ENCODE assay signal across 17 cellular contexts in the genomic region with DNA sequence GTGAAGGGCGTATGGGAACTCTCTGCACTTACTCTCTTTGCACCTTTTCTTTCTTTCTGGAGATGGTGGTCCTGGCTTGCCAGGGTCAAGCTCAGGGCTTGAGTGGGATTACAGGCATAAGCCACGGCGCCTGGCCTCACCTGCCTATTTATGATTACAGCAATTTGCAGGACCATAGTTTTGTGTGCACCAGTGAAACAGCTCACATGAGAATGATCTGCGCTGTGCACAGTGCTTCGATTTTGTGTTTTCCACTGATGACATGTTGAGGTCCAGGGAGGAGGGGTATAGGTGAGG. TPM values are rescaled to one million over a fixed set of nuclear protein-coding genes. Genes with fewer than 3 reads are reported as not detected.
A peak's percentile ranks its signal among the peaks of the same experiment; 100 is the strongest.
DNase-seq lines count a peak whose midpoint lies in the region; ATAC-seq and TF ChIP-seq lines count a peak whose summit lies in the region.
"Had no signal": no experiment of that assay in that cellular context is flagged by ENCODE, and none has a peak within 500 bp of the region (broad histone marks: within the 10 kb centered on the region; RNA-seq: fewer than 3 reads in every experiment).

No MANE protein-coding gene starts in this region.

- H3K27me3 ChIP-seq in spleen (replicated peaks in 1 of 7) = no peaks in the 10 kb centered on the region
- H3K27me3 ChIP-seq in GM23338 (ENCODE audit: insufficient read depth) = no peaks in the 10 kb centered on the region
- H3K27me3 ChIP-seq: Peyer's patch had no signal

- no peaks in the 10 kb centered on the region for H3F3A ChIP-seq in GM23338 (replicated peaks; ENCODE audit: low read depth)

- H3K4me2 ChIP-seq in GM23338 = no peak overlapping the region

- no peaks in the 10 kb centered on the region for H3K27me3 Mint-ChIP-seq in activated CD4-positive, alpha-beta T cell treated with anti-CD3 and anti-CD28 coated beads for 36 hours
- peaks cover 2 to 5% of the 10 kb centered on the region in 2 donors for H3K27me3 Mint-ChIP-seq in natural killer cell treated with Interleukin-12 subunit alpha and Interleukin-12 subunit beta and Interleukin-15 and Interleukin-18, amount 100 ng/mL, for 72 hours
- H3K27me3 Mint-ChIP-seq in natural killer cell (ENCODE audit: low read depth in 2 of 2) (peaks cover 0 to 4% of the 10 kb centered on the region in 2 donors), GM23338 (ENCODE audit: insufficient read depth, low read depth, poor library complexity) (peaks cover 6% of the 10 kb centered on the region)
- peaks cover 7% of the 10 kb centered on the region for H3K27me3 Mint-ChIP-seq in activated CD8-positive, alpha-beta T cell treated with anti-CD3 and anti-CD28 coated beads, Interleukin-2, amount 10 ng/mL, durations not matched to agents 7 days and 5 days (ENCODE audit: low read depth)
- H3K27me3 Mint-ChIP-seq: IgD-negative memory B cell had no signal

- no peaks in the 10 kb centered on the region for H3K36me3 ChIP-seq in spleen
- H3K36me3 ChIP-seq in GM23338 (ENCODE audit: insufficient read depth) = no peaks in the 10 kb centered on the region
- H3K36me3 ChIP-seq: HAP-1, Peyer's patch had no signal

- POLR2A ChIA-PET in activated CD4-positive, alpha-beta T cell treated with anti-CD3 and anti-CD28 coated beads for 36 hours (lab: Charles Lee) = no interaction called here
- POLR2A ChIA-PET in activated CD8-positive, alpha-beta T cell treated with anti-CD3 and anti-CD28 coated beads, Interleukin-2, amount 10 ng/mL, durations not matched to agents 7 days and 5 days (lab: Charles Lee) = interaction anchor here (0.6 kb wide), 1 partner anchor 25 kb away, joined by 3 read pairs; no protein-coding TSS in a partner anchor

- H3K36me3 Mint-ChIP-seq in activated CD4-positive, alpha-beta T cell treated with anti-CD3 and anti-CD28 coated beads for 36 hours (ENCODE audit: low read depth) = no peaks in the 10 kb centered on the region
- no peaks in the 10 kb centered on the region for H3K36me3 Mint-ChIP-seq in natural killer cell treated with Interleukin-12 subunit alpha and Interleukin-12 subunit beta and Interleukin-15 and Interleukin-18, amount 100 ng/mL, for 72 hours
- no peaks in the 10 kb centered on the region for H3K36me3 Mint-ChIP-seq in natural killer cell
- peaks cover 6% of the 10 kb centered on the region for H3K36me3 Mint-ChIP-seq in activated CD8-positive, alpha-beta T cell treated with anti-CD3 and anti-CD28 coated beads, Interleukin-2, amount 10 ng/mL, durations not matched to agents 7 days and 5 days (ENCODE audit: low read depth)
- H3K36me3 Mint-ChIP-seq in GM23338 (ENCODE audit: low read depth) = no peaks in the 10 kb centered on the region

- no peaks in the 10 kb centered on the region for H3K9me3 Mint-ChIP-seq in activated CD4-positive, alpha-beta T cell treated with anti-CD3 and anti-CD28 coated beads for 36 hours (ENCODE audit: low read depth)
- H3K9me3 Mint-ChIP-seq in natural killer cell treated with Interleukin-12 subunit alpha and Interleukin-12 subunit beta and Interleukin-15 and Interleukin-18, amount 100 ng/mL, for 72 hours = no peaks in the 10 kb centered on the region
- H3K9me3 Mint-ChIP-seq in natural killer cell (no peaks in the 10 kb centered on the region), GM23338 (no peaks in the 10 kb centered on the region)
- peaks cover 5% of the 10 kb centered on the region for H3K9me3 Mint-ChIP-seq in activated CD8-positive, alpha-beta T cell treated with anti-CD3 and anti-CD28 coated beads, Interleukin-2, amount 10 ng/mL, durations not matched to agents 7 days and 5 days (ENCODE audit: insufficient read depth)

- TF ChIP-seq CTCF in natural killer cell (IDR thresholded peaks at IDR 0.05) (no peak), spleen (IDR thresholded peaks at IDR 0.05 in 8 of 11, conservative IDR thresholded peaks at IDR 0.05 in 3 of 11) (no peak), GM23338 (conservative IDR thresholded peaks at IDR 0.05; ENCODE audit: low read depth in 2 of 2) (no peak)

- intact Hi-C loops in activated CD4-positive, alpha-beta T cell treated with anti-CD3 and anti-CD28 coated beads for 36 hours (cut with DNase I, micrococcal nuclease) = no loop called here
- intact Hi-C loops in natural killer cell (cut with micrococcal nuclease) = loop anchor here (5.0 kb wide), 1 partner anchor 41 kb away; no protein-coding TSS in a partner anchor
- intact Hi-C loops in spleen (cut with DNase I; ENCODE audit: low total_unique reads) = no loop called here

- 65 to 90% (median 73%) methylated on average over 5 of the region's 5 CpGs for WGBS in spleen, 5 donors

- H3K27ac ChIP-seq in spleen (peak overlapping the region in 6 of 8 donors; percentile 5 to 90 (median 82)), GM23338 (ENCODE audit: low read depth) (no peak overlapping the region)
- H3K27ac ChIP-seq: Peyer's patch had no signal

- no peak for ATAC-seq in activated CD4-positive, alpha-beta T cell treated with anti-CD3 and anti-CD28 coated beads for 36 hours
- no peak for ATAC-seq in natural killer cell treated with Interleukin-12 subunit alpha and Interleukin-12 subunit beta and Interleukin-15 and Interleukin-18, amount 100 ng/mL, for 72 hours
- ATAC-seq in natural killer cell (no peak), GM23338 (no peak), GM21526 (IDR thresholded peaks at IDR 0.05; ENCODE audit: low FRiP score, unreplicated experiment) (no peak)
- no peak for ATAC-seq in activated CD8-positive, alpha-beta T cell treated with anti-CD3 and anti-CD28 coated beads, Interleukin-2, amount 10 ng/mL, durations not matched to agents 7 days and 5 days

- H3K4me3 ChIP-seq in spleen (no peak overlapping the region), GM23338 (no peak overlapping the region)
- H3K4me3 ChIP-seq: HAP-1, Peyer's patch had no signal

- no peak overlapping the region for H3K4me3 Mint-ChIP-seq in activated CD4-positive, alpha-beta T cell treated with anti-CD3 and anti-CD28 coated beads for 36 hours
- H3K4me3 Mint-ChIP-seq in natural killer cell treated with Interleukin-12 subunit alpha and Interleukin-12 subunit beta and Interleukin-15 and Interleukin-18, amount 100 ng/mL, for 72 hours = peak overlapping the region; percentile 22
- H3K4me3 Mint-ChIP-seq in natural killer cell = no peak overlapping the region
- no peak overlapping the region for H3K4me3 Mint-ChIP-seq in activated CD8-positive, alpha-beta T cell treated with anti-CD3 and anti-CD28 coated beads, Interleukin-2, amount 10 ng/mL, durations not matched to agents 7 days and 5 days
- H3K4me3 Mint-ChIP-seq in GM23338 = no peak overlapping the region

- no peak for DNase-seq in activated CD4-positive, alpha-beta T cell treated with anti-CD3 and anti-CD28 coated beads for 36 hours
- no peak for DNase-seq in activated CD4-positive, alpha-beta T cell treated with anti-CD3 and anti-CD28 coated beads, Interleukin-2, amount 50 U/mL, for 1 hour
- no peak for DNase-seq in natural killer cell treated with Interleukin-12 subunit alpha and Interleukin-12 subunit beta and Interleukin-15 and Interleukin-18, amount 100 ng/mL, for 72 hours (ENCODE audit: low spot score)
- DNase-seq in natural killer cell = no peak
- no peak for DNase-seq in activated CD8-positive, alpha-beta T cell treated with anti-CD3 and anti-CD28 coated beads, Interleukin-2, amount 10 ng/mL, durations not matched to agents 7 days and 5 days
- peak; percentile 73 for DNase-seq in spleen
- DNase-seq in GM23338 (ENCODE audit: low spot score) = no peak
- DNase-seq: C1 segment of cervical spinal cord, NCI-H1105 treated with DMSO at 0.1 percent for 48 hours, NCI-H1694 treated with DMSO at 0.1 percent for 48 hours, NCI-H226, NCI-H524 treated with DMSO at 0.1 percent for 48 hours, Peyer's patch, SHP77 treated with DMSO at 0.1 percent for 48 hours had no signal

- no peak for TF ChIP-seq POLR2A in spleen (IDR thresholded peaks at IDR 0.05)

- H3K4me1 ChIP-seq in spleen (peaks cover 39 to 90% (median 77%) of the 10 kb centered on the region in 6 donors), GM23338 (ENCODE audit: insufficient read depth) (no peaks in the 10 kb centered on the region)
- H3K4me1 ChIP-seq: HAP-1 had no signal

- no peaks in the 10 kb centered on the region for H3K9me2 ChIP-seq in GM23338 (ENCODE audit: insufficient read depth)

- H3K79me2 ChIP-seq in GM23338 (replicated peaks; ENCODE audit: insufficient read depth) = no peaks in the 10 kb centered on the region

- no peak overlapping the region for H2AFZ ChIP-seq in GM23338

- H3K27ac Mint-ChIP-seq in activated CD4-positive, alpha-beta T cell treated with anti-CD3 and anti-CD28 coated beads for 36 hours = peak overlapping the region; percentile 30
- no peak overlapping the region for H3K27ac Mint-ChIP-seq in natural killer cell treated with Interleukin-12 subunit alpha and Interleukin-12 subunit beta and Interleukin-15 and Interleukin-18, amount 100 ng/mL, for 72 hours
- H3K27ac Mint-ChIP-seq in natural killer cell (peak overlapping the region in 1 of 2 donors; percentile 93), GM23338 (no peak overlapping the region)
- peak overlapping the region; percentile 49 for H3K27ac Mint-ChIP-seq in activated CD8-positive, alpha-beta T cell treated with anti-CD3 and anti-CD28 coated beads, Interleukin-2, amount 10 ng/mL, durations not matched to agents 7 days and 5 days

- H3K9me3 ChIP-seq in spleen = no peaks in the 10 kb centered on the region
- H3K9me3 ChIP-seq: HAP-1, Peyer's patch had no signal

- H4K20me1 ChIP-seq in GM23338 (replicated peaks; ENCODE audit: insufficient read depth) = no peaks in the 10 kb centered on the region

- H3K4me1 Mint-ChIP-seq in activated CD4-positive, alpha-beta T cell treated with anti-CD3 and anti-CD28 coated beads for 36 hours = peaks cover 62% of the 10 kb centered on the region
- peaks cover 45 to 59% of the 10 kb centered on the region in 2 donors for H3K4me1 Mint-ChIP-seq in natural killer cell treated with Interleukin-12 subunit alpha and Interleukin-12 subunit beta and Interleukin-15 and Interleukin-18, amount 100 ng/mL, for 72 hours (ENCODE audit: low read depth in 2 of 2)
- H3K4me1 Mint-ChIP-seq in natural killer cell (peaks cover 57 to 64% of the 10 kb centered on the region in 2 donors), GM23338 (peaks cover 17% of the 10 kb centered on the region)
- peaks cover 66% of the 10 kb centered on the region for H3K4me1 Mint-ChIP-seq in activated CD8-positive, alpha-beta T cell treated with anti-CD3 and anti-CD28 coated beads, Interleukin-2, amount 10 ng/mL, durations not matched to agents 7 days and 5 days (ENCODE audit: low read depth)

- CTCF ChIA-PET in activated CD4-positive, alpha-beta T cell treated with anti-CD3 and anti-CD28 coated beads for 36 hours (lab: Charles Lee) = interaction anchor here (0.9 to 1.0 kb wide), 2 partner anchors 9 to 12 kb away, joined by 3 read pairs; no protein-coding TSS in a partner anchor
- CTCF ChIA-PET in activated CD8-positive, alpha-beta T cell treated with anti-CD3 and anti-CD28 coated beads, Interleukin-2, amount 10 ng/mL, durations not matched to agents 7 days and 5 days (lab: Charles Lee) = interaction anchor here (0.7 kb wide), 1 partner anchor 31 kb away, joined by 3 read pairs; no protein-coding TSS in a partner anchor

RNA-seq across cellular contexts. Expression of gene RBM38, which starts 40.3 kb away (rescaled TPM):
- total RNA-seq in activated CD4-positive, alpha-beta T cell treated with anti-CD3 and anti-CD28 coated beads for 36 hours = 100 to 1,000 TPM in 1 of 2 experiments, 10 to 100 TPM in 1; 96.5 to 101 TPM
- total RNA-seq in natural killer cell treated with Interleukin-12 subunit alpha and Interleukin-12 subunit beta and Interleukin-15 and Interleukin-18, amount 100 ng/mL, for 72 hours = 10 to 100 TPM; 18.3 to 29.2 TPM
- 100 to 1,000 TPM; 217 to 392 (median 264) TPM for total RNA-seq in natural killer cell
- 10 to 100 TPM; 53.8 to 57.1 TPM for total RNA-seq in activated CD8-positive, alpha-beta T cell treated with anti-CD3 and anti-CD28 coated beads, Interleukin-2, amount 10 ng/mL, durations not matched to agents 7 days and 5 days
- total RNA-seq in spleen = 100 to 1,000 TPM in 1 of 7 donors, 10 to 100 TPM in 6; 49.2 to 120 (median 61.6) TPM
- polyA plus RNA-seq in spleen = 10 to 100 TPM; 48.6 to 87.8 (median 81.2) TPM
- total RNA-seq in GM23338 (2014; rRNA removed; shearing (Covaris generic)) = 77.6 and 80.5 TPM in 2 replicates
- 22.9 and 32.6 TPM in 2 replicates for polyA plus RNA-seq in GM23338 (2016; fragmentation: Nextera tagmentation; extraction: Ambion mirVana)

Comparison
In these comparisons a context has a peak if more than half of its experiments do, and no peak if none do; other contexts are left out.
1. H3K27ac Mint-ChIP-seq: peak in activated CD4-positive, alpha-beta T cell treated with anti-CD3 and anti-CD28 coated beads for 36 hours (single experiment) and activated CD8-positive, alpha-beta T cell treated with anti-CD3 and anti-CD28 coated beads, Interleukin-2, amount 10 ng/mL, durations not matched to agents 7 days and 5 days (single experiment); none in natural killer cell treated with Interleukin-12 subunit alpha and Interleukin-12 subunit beta and Interleukin-15 and Interleukin-18, amount 100 ng/mL, for 72 hours (0 of 2) and GM23338 (single experiment).